Comparison of ENCODE assay signal across 8 cellular contexts in the genomic region with DNA sequence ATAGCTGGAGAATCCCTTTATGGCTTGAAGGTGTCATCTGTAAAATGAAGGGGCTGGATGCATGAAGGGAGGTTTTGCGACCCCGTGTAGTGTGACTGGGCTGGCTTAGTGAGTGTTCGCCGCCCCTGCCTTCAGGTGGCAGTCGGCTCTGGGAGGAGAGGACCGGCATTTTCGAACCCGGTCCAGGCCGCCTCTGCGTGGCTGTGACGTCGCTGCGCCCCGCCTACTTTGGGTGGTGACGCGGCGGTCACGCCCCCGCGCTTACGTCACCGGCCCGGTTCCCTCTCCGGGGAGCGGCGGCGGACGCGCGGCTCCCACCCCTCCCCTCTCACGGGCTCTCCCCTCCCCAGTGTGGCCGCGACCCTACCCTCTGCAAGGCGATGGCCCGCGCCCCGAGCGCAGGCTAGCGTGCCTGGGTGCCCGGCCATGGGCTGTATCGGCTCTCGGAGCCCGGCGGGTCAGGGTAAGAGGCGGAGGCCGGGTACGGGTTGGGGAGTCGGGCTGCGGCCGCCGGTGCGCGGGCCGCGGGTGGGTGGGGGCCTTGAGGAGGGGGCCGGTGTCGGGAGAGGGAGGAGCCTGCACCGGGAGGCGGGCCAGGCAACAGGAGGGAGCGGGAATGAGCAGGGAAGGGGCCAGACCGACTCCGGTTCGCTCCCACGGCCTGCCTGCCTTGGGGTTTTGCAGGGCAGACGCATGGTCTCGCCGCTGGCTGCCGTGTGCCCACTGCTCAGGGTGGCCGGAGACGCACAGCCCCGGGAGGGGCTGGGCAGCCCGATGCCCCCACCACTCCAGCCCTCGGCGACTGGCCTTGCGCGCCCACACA. TPM values are rescaled to one million over a fixed set of nuclear protein-coding genes. Genes with fewer than 3 reads are reported as not detected.
DNase-seq lines count a peak whose midpoint lies in the region; ATAC-seq, FAIRE-seq and TF ChIP-seq lines count a peak whose summit lies in the region.

No MANE protein-coding gene starts in this region.

- H3K27me3 ChIP-seq in endothelial cell of umbilical vein (ENCODE audit: control insufficient read depth in 2 of 2, insufficient read depth in 2 of 2, low read length in 2 of 2) = no peaks in the 10 kb centered on the region

- H3K4me2 ChIP-seq in endothelial cell of umbilical vein (ENCODE audit: insufficient read depth, low read length) = peak overlapping the region; percentile 73

- no peak overlapping the region for H2AFZ ChIP-seq in endothelial cell of umbilical vein (ENCODE audit: low read depth, low read length)

- H3K4me1 ChIP-seq in endothelial cell of umbilical vein (ENCODE audit: control insufficient read depth, extremely low read depth, insufficient read depth, low read length) = peaks cover 80% of the 10 kb centered on the region

- peak overlapping the region; percentile 76 for H3K9ac ChIP-seq in endothelial cell of umbilical vein (replicated peaks; ENCODE audit: extremely low read depth, insufficient read depth, low read length)

- peak overlapping the region; percentile 99 for H3K27ac ChIP-seq in endothelial cell of umbilical vein (ENCODE audit: insufficient read depth, low read depth, low read length)

- TF ChIP-seq CTCF in AG09309 (IDR thresholded peaks at IDR 0.05; ENCODE audit: control insufficient read depth, insufficient read depth, low read depth, low read length, missing control alignments) = no peak
- no peak for TF ChIP-seq CTCF in endothelial cell of umbilical vein (IDR thresholded peaks at IDR 0.05; ENCODE audit: extremely low read depth in 1 of 2, insufficient read depth in 1 of 2, low read depth in 1 of 2, low read length in 2 of 2)

- H3K9me3 ChIP-seq in endothelial cell of umbilical vein (replicated peaks; ENCODE audit: control insufficient read depth, insufficient read depth, low read length) = no peaks in the 10 kb centered on the region

- ATAC-seq in GM19043 (IDR thresholded peaks at IDR 0.05; ENCODE audit: low read depth, unreplicated experiment) (peak; percentile 78), HG03460 (IDR thresholded peaks at IDR 0.05; ENCODE audit: unreplicated experiment) (peak; percentile 76)

- dilution Hi-C loops in endothelial cell of umbilical vein (cut with MboI; ENCODE audit: extremely low pct_ligation_motif_present, low sequenced_read_pairs) = no loop called here

- DNase-seq in AG09309 (ENCODE audit: low read depth) (no peak), NOMO-1 treated with DMSO at 0.1 percent for 48 hours (lab: John Stamatoyannopoulos, UW; ENCODE audit: unreplicated experiment) (peak; percentile 59), endothelial cell of umbilical vein (ENCODE audit: low read depth, low spot score) (peak; percentile 81), middle frontal gyrus (ENCODE audit: extremely low spot score, low spot score) (peak; percentile 86)
- peak; percentile 99 for DNase-seq in activated CD8-positive, alpha-beta memory T cell treated with anti-CD3 and anti-CD28 coated beads, Interleukin-2, amount 50 U/mL, for 48 hours
- DNase-seq in stimulated activated CD8-positive, alpha-beta memory T cell treated with anti-CD3 and anti-CD28 coated beads, Interleukin-2, amount 100 ng/mL, for 1 hour (ENCODE audit: low read depth in 2 of 2) = peak; percentile 74 to 80

- H3K36me3 ChIP-seq in endothelial cell of umbilical vein (ENCODE audit: control insufficient read depth in 2 of 2, extremely low read depth in 1 of 2, insufficient read depth in 2 of 2, low read length in 2 of 2) = peaks cover 19 to 24% of the 10 kb centered on the region in 2 experiments

- no peaks in the 10 kb centered on the region for H4K20me1 ChIP-seq in endothelial cell of umbilical vein (replicated peaks; ENCODE audit: control insufficient read depth, extremely low read depth, insufficient read depth, low read length)

- BruUV-seq in endothelial cell of umbilical vein (replicated peaks; lab: Mats Ljungman, UMichigan) = no TSS peak

- intact Hi-C loops in endothelial cell of umbilical vein (cut with micrococcal nuclease) = loop anchor here (10.0 kb wide), 1 partner anchor 1599 kb away; the partner anchor contains the start of gene TRA2B

- peaks cover 41% of the 10 kb centered on the region for H3K79me2 ChIP-seq in endothelial cell of umbilical vein (ENCODE audit: control insufficient read depth, insufficient read depth, low read length)

- H3K4me3 ChIP-seq in AG09309 (ENCODE audit: control insufficient read depth, low read depth, low read length) (peak overlapping the region; percentile 61), endothelial cell of umbilical vein (replicated peaks in 1 of 3; ENCODE audit: insufficient read depth in 1 of 3, low read depth in 1 of 3, low read length in 3 of 3) (peak overlapping the region; percentile 31 to 62 (median 54))

- no peak for TF ChIP-seq POLR2A in endothelial cell of umbilical vein (IDR thresholded peaks at IDR 0.05; ENCODE audit: low read depth, low read length)

- POLR2A ChIA-PET in endothelial cell of umbilical vein (lab: Charles Lee) = interaction anchor here (1.0 kb wide), 1 partner anchor 16 kb away, joined by 3 read pairs; no protein-coding TSS in a partner anchor

- CTCF ChIA-PET in endothelial cell of umbilical vein (lab: Charles Lee) = interaction anchor here (1.1 to 1.6 kb wide), 3 partner anchors 10 to 30 kb away, joined by 4 to 7 read pairs (median 4); no protein-coding TSS in a partner anchor

- FAIRE-seq in endothelial cell of umbilical vein (lab: Jason Lieb, UNC) = peak; percentile 79

- no peaks in the 10 kb centered on the region for H3K9me1 ChIP-seq in endothelial cell of umbilical vein (replicated peaks; ENCODE audit: control insufficient read depth, extremely low read depth, insufficient read depth, low read length)

TF ChIP-seq in endothelial cell of umbilical vein, 7 proteins besides CTCF, POLR2A, EP300 and RAD21:
- peak; percentile 84 for TF ChIP-seq POLR2AphosphoS5 (IDR thresholded peaks at IDR 0.05; ENCODE audit: insufficient read depth, low read depth, low read length)
- peak; percentile 5 for TF ChIP-seq JUN (IDR thresholded peaks at IDR 0.05; ENCODE audit: borderline replicate concordance, insufficient read depth, insufficient read length, low read depth)
- no peak for TF ChIP-seq EZH2 (IDR thresholded peaks at IDR 0.05; ENCODE audit: borderline replicate concordance, low read depth, low read length, severe bottlenecking)
- no peak for TF ChIP-seq GATA2 (IDR thresholded peaks at IDR 0.05; ENCODE audit: insufficient read depth, insufficient read length, low read depth, low read length)
- TF ChIP-seq FOS (IDR thresholded peaks at IDR 0.05; ENCODE audit: borderline replicate concordance, insufficient read depth, low read length) = peak; percentile 14
TF ChIP-seq in endothelial cell of umbilical vein: peak in this region for 3.

RNA-seq across cellular contexts. Expression of gene FAM131A, which starts 1.5 kb away (rescaled TPM):
- 19.9 and 26.8 TPM in 2 replicates for total RNA-seq in endothelial cell of umbilical vein
- polyA plus RNA-seq in endothelial cell of umbilical vein = 29.9 and 34.1 TPM in 2 replicates
- 22.5 and 34.2 TPM in 2 replicates for polyA plus RNA-seq in endothelial cell of umbilical vein (2011; cell fraction: cytosol; rRNA removed)
- 27.8 and 36.3 TPM in 2 replicates for polyA plus RNA-seq in endothelial cell of umbilical vein (2011; cell fraction: nucleus; rRNA removed)
- 15.8 and 22.6 TPM in 2 replicates for polyA plus RNA-seq in endothelial cell of umbilical vein (2012)
- polyA minus RNA-seq in endothelial cell of umbilical vein = 19.1 and 21.9 TPM in 2 replicates
- polyA minus RNA-seq in endothelial cell of umbilical vein (2011; cell fraction: cytosol; rRNA and poly(A)+ RNA removed) = 10.8 TPM
- 12.3 and 12.8 TPM in 2 replicates for polyA minus RNA-seq in endothelial cell of umbilical vein (2011; cell fraction: nucleus; rRNA and poly(A)+ RNA removed)

RNA-seq across cellular contexts. Expression of gene EIF4G1, which starts 21.5 kb away (rescaled TPM):
- total RNA-seq in endothelial cell of umbilical vein = 524 and 532 TPM in 2 replicates
- 355 and 401 TPM in 2 replicates for polyA plus RNA-seq in endothelial cell of umbilical vein
- polyA plus RNA-seq in endothelial cell of umbilical vein (2011; cell fraction: cytosol; rRNA removed) = 305 and 332 TPM in 2 replicates
- polyA plus RNA-seq in endothelial cell of umbilical vein (2011; cell fraction: nucleus; rRNA removed) = 513 and 525 TPM in 2 replicates
- 236 and 329 TPM in 2 replicates for polyA plus RNA-seq in endothelial cell of umbilical vein (2012)
- 474 and 526 TPM in 2 replicates for polyA minus RNA-seq in endothelial cell of umbilical vein
- polyA minus RNA-seq in endothelial cell of umbilical vein (2011; cell fraction: cytosol; rRNA and poly(A)+ RNA removed) = 242 TPM
- 207 and 228 TPM in 2 replicates for polyA minus RNA-seq in endothelial cell of umbilical vein (2011; cell fraction: nucleus; rRNA and poly(A)+ RNA removed)

RNA-seq across cellular contexts. Expression of gene CLCN2, which starts 25.5 kb away (rescaled TPM):
- total RNA-seq in endothelial cell of umbilical vein = 6.5 and 9.9 TPM in 2 replicates
- polyA plus RNA-seq in endothelial cell of umbilical vein = 3.5 and 4.9 TPM in 2 replicates
- 2.6 TPM in 2 replicates for polyA plus RNA-seq in endothelial cell of umbilical vein (2011; cell fraction: cytosol; rRNA removed)
- 15.3 and 20.5 TPM in 2 replicates for polyA plus RNA-seq in endothelial cell of umbilical vein (2011; cell fraction: nucleus; rRNA removed)
- 2.4 and 2.8 TPM in 2 replicates for polyA plus RNA-seq in endothelial cell of umbilical vein (2012)
- 7.2 and 8.3 TPM in 2 replicates for polyA minus RNA-seq in endothelial cell of umbilical vein
- 5.6 TPM for polyA minus RNA-seq in endothelial cell of umbilical vein (2011; cell fraction: cytosol; rRNA and poly(A)+ RNA removed)
- 10.1 and 10.5 TPM in 2 replicates for polyA minus RNA-seq in endothelial cell of umbilical vein (2011; cell fraction: nucleus; rRNA and poly(A)+ RNA removed)

RNA-seq across cellular contexts. Expression of gene POLR2H, which starts 25.6 kb away (rescaled TPM):
- 80.5 and 89.0 TPM in 2 replicates for total RNA-seq in endothelial cell of umbilical vein
- 169 and 276 TPM in 2 replicates for polyA plus RNA-seq in endothelial cell of umbilical vein
- 135 and 171 TPM in 2 replicates for polyA plus RNA-seq in endothelial cell of umbilical vein (2011; cell fraction: cytosol; rRNA removed)
- 245 and 329 TPM in 2 replicates for polyA plus RNA-seq in endothelial cell of umbilical vein (2011; cell fraction: nucleus; rRNA removed)
- polyA plus RNA-seq in endothelial cell of umbilical vein (2012) = 80.0 and 100 TPM in 2 replicates
- polyA minus RNA-seq in endothelial cell of umbilical vein = 64.5 and 78.7 TPM in 2 replicates
- 81.4 TPM for polyA minus RNA-seq in endothelial cell of umbilical vein (2011; cell fraction: cytosol; rRNA and poly(A)+ RNA removed)
- polyA minus RNA-seq in endothelial cell of umbilical vein (2011; cell fraction: nucleus; rRNA and poly(A)+ RNA removed) = 50.5 and 52.0 TPM in 2 replicates

RNA-seq across cellular contexts. Expression of gene PSMD2, which starts 36.8 kb away (rescaled TPM):
- total RNA-seq in endothelial cell of umbilical vein = 400 and 435 TPM in 2 replicates
- 358 and 414 TPM in 2 replicates for polyA plus RNA-seq in endothelial cell of umbilical vein
- 266 and 278 TPM in 2 replicates for polyA plus RNA-seq in endothelial cell of umbilical vein (2011; cell fraction: cytosol; rRNA removed)
- polyA plus RNA-seq in endothelial cell of umbilical vein (2011; cell fraction: nucleus; rRNA removed) = 416 and 477 TPM in 2 replicates
- 316 and 537 TPM in 2 replicates for polyA plus RNA-seq in endothelial cell of umbilical vein (2012)
- polyA minus RNA-seq in endothelial cell of umbilical vein = 564 and 571 TPM in 2 replicates
- 395 TPM for polyA minus RNA-seq in endothelial cell of umbilical vein (2011; cell fraction: cytosol; rRNA and poly(A)+ RNA removed)
- 166 and 239 TPM in 2 replicates for polyA minus RNA-seq in endothelial cell of umbilical vein (2011; cell fraction: nucleus; rRNA and poly(A)+ RNA removed)
